ENCODE assay signal across 8 cellular contexts in genomic region chr10:101050206-101051069, GRCh38. TPM values are rescaled to one million over a fixed set of nuclear protein-coding genes. Genes with fewer than 3 reads are reported as not detected.
DNase-seq lines count a peak whose midpoint lies in the region; ATAC-seq and TF ChIP-seq lines count a peak whose summit lies in the region.

No MANE protein-coding gene starts in this region.

- no peak overlapping the region for H3K4me3 ChIP-seq in naive thymus-derived CD4-positive, alpha-beta T cell (ENCODE audit: low read length)
- no peak overlapping the region for H3K4me3 ChIP-seq in thyroid gland (replicated peaks in 1 of 3)

- POLR2A ChIA-PET in naive thymus-derived CD4-positive, alpha-beta T cell (lab: Charles Lee): interaction anchor here (2.1 kb wide), 1 partner anchor 18 kb away, joined by 6 read pairs; no protein-coding TSS in a partner anchor

- 21% methylated on average over 23 of the region's 42 CpGs for WGBS in thyroid gland, 2 donors

- H3K36me3 Mint-ChIP-seq in activated CD8-positive, alpha-beta memory T cell treated with anti-CD3 and anti-CD28 coated beads, Interleukin-2, amount 10 ng/mL, durations not matched to agents 7 days and 5 days: peaks cover 9% of the 10 kb centered on the region
- peaks cover 0 to 2% (median 0%) of the 10 kb centered on the region in 5 donors for H3K36me3 Mint-ChIP-seq in naive thymus-derived CD4-positive, alpha-beta T cell

- DNase-seq in DMS53 (lab: John Stamatoyannopoulos, UW): peak; percentile 77
- DNase-seq in NCI-H69 (lab: John Stamatoyannopoulos, UW): peak; percentile 91
- peak; percentile 84 for DNase-seq in activated CD8-positive, alpha-beta memory T cell treated with anti-CD3 and anti-CD28 coated beads, Interleukin-2, amount 10 ng/mL, durations not matched to agents 7 days and 5 days
- peak; percentile 68 for DNase-seq in epidermal melanocyte (ENCODE audit: insufficient read length, low spot score)
- DNase-seq in naive thymus-derived CD4-positive, alpha-beta T cell: peak; percentile 60 to 88 (median 74)
- DNase-seq in thyroid gland: peak; percentile 49 to 58
- no peak for DNase-seq in KG1 (lab: John Stamatoyannopoulos, UW)

- H3K27me3 ChIP-seq in naive thymus-derived CD4-positive, alpha-beta T cell (ENCODE audit: control insufficient read depth in 2 of 2, insufficient read depth in 2 of 2, low read length in 2 of 2): peaks cover 7 to 8% of the 10 kb centered on the region in 2 donors
- peaks cover 32% of the 10 kb centered on the region for H3K27me3 ChIP-seq in thyroid gland

- H3K9me3 Mint-ChIP-seq in activated CD8-positive, alpha-beta memory T cell treated with anti-CD3 and anti-CD28 coated beads, Interleukin-2, amount 10 ng/mL, durations not matched to agents 7 days and 5 days (ENCODE audit: low read depth): no peaks in the 10 kb centered on the region
- peaks cover 0 to 2% (median 0%) of the 10 kb centered on the region in 11 donors for H3K9me3 Mint-ChIP-seq in naive thymus-derived CD4-positive, alpha-beta T cell

- H3K4me3 Mint-ChIP-seq in activated CD8-positive, alpha-beta memory T cell treated with anti-CD3 and anti-CD28 coated beads, Interleukin-2, amount 10 ng/mL, durations not matched to agents 7 days and 5 days: no peak overlapping the region
- H3K4me3 Mint-ChIP-seq in naive thymus-derived CD4-positive, alpha-beta T cell: peak overlapping the region in 7 of 10 donors; percentile 10 to 63 (median 55)

- peaks cover 54% of the 10 kb centered on the region for H3K27me3 Mint-ChIP-seq in activated CD8-positive, alpha-beta memory T cell treated with anti-CD3 and anti-CD28 coated beads, Interleukin-2, amount 10 ng/mL, durations not matched to agents 7 days and 5 days
- peaks cover 38 to 54% (median 49%) of the 10 kb centered on the region in 5 donors for H3K27me3 Mint-ChIP-seq in naive thymus-derived CD4-positive, alpha-beta T cell

- H3K9me3 ChIP-seq in naive thymus-derived CD4-positive, alpha-beta T cell (ENCODE audit: control insufficient read depth in 2 of 3, low read length in 3 of 3): no peaks in the 10 kb centered on the region
- no peaks in the 10 kb centered on the region for H3K9me3 ChIP-seq in thyroid gland

- CTCF ChIA-PET in activated CD8-positive, alpha-beta memory T cell treated with anti-CD3 and anti-CD28 coated beads, Interleukin-2, amount 10 ng/mL, durations not matched to agents 7 days and 5 days (lab: Charles Lee): interaction anchor here (0.6 to 7.0 kb wide), 33 partner anchors 8 to 517 kb away, joined by 3 to 195 read pairs (median 4); partner anchors contain the start of genes HIF1AN, KAZALD1, PDZD7 and SFXN3
- CTCF ChIA-PET in naive thymus-derived CD4-positive, alpha-beta T cell (lab: Charles Lee): interaction anchor here (0.7 to 4.9 kb wide), 11 partner anchors 9 to 91 kb away, joined by 3 to 40 read pairs (median 4); partner anchors contain the start of genes PDZD7 and SFXN3

- no peak overlapping the region for H3K27ac ChIP-seq in naive thymus-derived CD4-positive, alpha-beta T cell (ENCODE audit: low read depth, low read length)
- H3K27ac ChIP-seq in thyroid gland: no peak overlapping the region

- H3K27ac Mint-ChIP-seq in activated CD8-positive, alpha-beta memory T cell treated with anti-CD3 and anti-CD28 coated beads, Interleukin-2, amount 10 ng/mL, durations not matched to agents 7 days and 5 days: no peak overlapping the region
- no peak overlapping the region for H3K27ac Mint-ChIP-seq in naive thymus-derived CD4-positive, alpha-beta T cell

- TF ChIP-seq POLR2A in thyroid gland (IDR thresholded peaks at IDR 0.05): no peak

- ATAC-seq in HG02759 (IDR thresholded peaks at IDR 0.05; ENCODE audit: unreplicated experiment): peak; percentile 69
- peak; percentile 93 for ATAC-seq in activated CD8-positive, alpha-beta memory T cell treated with anti-CD3 and anti-CD28 coated beads, Interleukin-2, amount 10 ng/mL, durations not matched to agents 7 days and 5 days
- ATAC-seq in naive thymus-derived CD4-positive, alpha-beta T cell: peak; percentile 93

- peaks cover 27% of the 10 kb centered on the region for H3K4me1 Mint-ChIP-seq in activated CD8-positive, alpha-beta memory T cell treated with anti-CD3 and anti-CD28 coated beads, Interleukin-2, amount 10 ng/mL, durations not matched to agents 7 days and 5 days
- peaks cover 13 to 30% (median 15%) of the 10 kb centered on the region in 7 donors for H3K4me1 Mint-ChIP-seq in naive thymus-derived CD4-positive, alpha-beta T cell

- intact Hi-C loops in naive thymus-derived CD4-positive, alpha-beta T cell (cut with micrococcal nuclease): loop anchor here (1.0 kb wide), 3 partner anchors 8 to 18 kb away; no protein-coding TSS in a partner anchor
- intact Hi-C loops in thyroid gland (cut with DNase I): no loop called here

- peak; percentile 31 to 90 (median 54) for TF ChIP-seq CTCF in thyroid gland (IDR thresholded peaks at IDR 0.05)

- no peaks in the 10 kb centered on the region for H3K36me3 ChIP-seq in naive thymus-derived CD4-positive, alpha-beta T cell (ENCODE audit: control insufficient read depth in 2 of 3, insufficient read depth in 3 of 3, low read length in 3 of 3)
- no peaks in the 10 kb centered on the region for H3K36me3 ChIP-seq in thyroid gland

- H3K4me1 ChIP-seq in naive thymus-derived CD4-positive, alpha-beta T cell (ENCODE audit: control insufficient read depth in 2 of 2, insufficient read depth in 2 of 2, low read length in 2 of 2): peaks cover 5 to 9% of the 10 kb centered on the region in 2 donors
- H3K4me1 ChIP-seq in thyroid gland: peaks cover 3 to 7% of the 10 kb centered on the region in 2 donors

RNA-seq across cellular contexts. Expression of gene KAZALD1, which starts 11.4 kb away (rescaled TPM):
- under 1 TPM in 1 of 2 experiments, not detected in 1; 0.30 TPM for total RNA-seq in activated CD8-positive, alpha-beta memory T cell treated with anti-CD3 and anti-CD28 coated beads, Interleukin-2, amount 10 ng/mL, durations not matched to agents 7 days and 5 days
- 1 to 10 TPM in 1 of 5 experiments, under 1 TPM in 2, not detected in 2; 0.22 to 1.5 (median 0.29) TPM for total RNA-seq in naive thymus-derived CD4-positive, alpha-beta T cell
- polyA plus RNA-seq in naive thymus-derived CD4-positive, alpha-beta T cell: not detected
- total RNA-seq in thyroid gland: 1 to 10 TPM; 3.1 to 9.9 (median 6.3) TPM

RNA-seq across cellular contexts. Expression of gene SFXN3, which starts 19.4 kb away (rescaled TPM):
- total RNA-seq in activated CD8-positive, alpha-beta memory T cell treated with anti-CD3 and anti-CD28 coated beads, Interleukin-2, amount 10 ng/mL, durations not matched to agents 7 days and 5 days: 10 to 100 TPM; 38.2 to 48.8 TPM
- 10 to 100 TPM; 33.7 to 90.4 (median 48.4) TPM for total RNA-seq in naive thymus-derived CD4-positive, alpha-beta T cell
- 10 to 100 TPM; 12.6 to 13.2 TPM for polyA plus RNA-seq in naive thymus-derived CD4-positive, alpha-beta T cell
- 10 to 100 TPM; 35.8 to 56.8 (median 43.3) TPM for total RNA-seq in thyroid gland

RNA-seq across cellular contexts. Expression of gene PDZD7, which starts 19.5 kb away (rescaled TPM):
- 1 to 10 TPM in 1 of 2 experiments, under 1 TPM in 1; 0.59 to 1.2 TPM for total RNA-seq in activated CD8-positive, alpha-beta memory T cell treated with anti-CD3 and anti-CD28 coated beads, Interleukin-2, amount 10 ng/mL, durations not matched to agents 7 days and 5 days
- total RNA-seq in naive thymus-derived CD4-positive, alpha-beta T cell: 1 to 10 TPM in 3 of 5 experiments, under 1 TPM in 2; 0.65 to 2.8 (median 1.8) TPM
- 1 to 10 TPM in 1 of 2 donors, under 1 TPM in 1; 0.71 to 1.1 TPM for polyA plus RNA-seq in naive thymus-derived CD4-positive, alpha-beta T cell
- 1 to 10 TPM in 1 of 4 donors, under 1 TPM in 3; 0.24 to 1.1 (median 0.69) TPM for total RNA-seq in thyroid gland

RNA-seq across cellular contexts. Expression of gene LZTS2, which starts 50.8 kb away (rescaled TPM):
- total RNA-seq in activated CD8-positive, alpha-beta memory T cell treated with anti-CD3 and anti-CD28 coated beads, Interleukin-2, amount 10 ng/mL, durations not matched to agents 7 days and 5 days: 10 to 100 TPM; 12.6 to 12.7 TPM
- total RNA-seq in naive thymus-derived CD4-positive, alpha-beta T cell: 10 to 100 TPM; 16.0 to 44.7 (median 25.5) TPM
- polyA plus RNA-seq in naive thymus-derived CD4-positive, alpha-beta T cell: 10 to 100 TPM; 10.8 to 25.6 TPM
- total RNA-seq in thyroid gland: 100 to 1,000 TPM in 1 of 4 donors, 10 to 100 TPM in 3; 75.4 to 107 (median 88.1) TPM
